Comparison of ENCODE assay signal across 8 cellular contexts in genomic region chr6:44116643-44117382, GRCh38. TPM values are rescaled to one million over a fixed set of nuclear protein-coding genes. Genes with fewer than 3 reads are reported as not detected.
DNase-seq lines count a peak whose midpoint lies in the region; ATAC-seq and TF ChIP-seq lines count a peak whose summit lies in the region.

No MANE protein-coding gene starts in this region.

- H3K4me1 ChIP-seq in BLaER1 (peaks cover 61% of the 10 kb centered on the region), colonic mucosa (peaks cover 11% of the 10 kb centered on the region)

- DNase-seq in MG63, result peak; percentile 82
- no peak for DNase-seq in colonic mucosa
- no peak for DNase-seq in cardiac septum (ENCODE audit: low spot score)
- DNase-seq in SK-N-DZ (ENCODE audit: low spot score), result no peak

- no peaks in the 10 kb centered on the region for H3K9me3 ChIP-seq in BLaER1
- H3K9me3 ChIP-seq in MG63, result no peaks in the 10 kb centered on the region
- H3K9me3 ChIP-seq in colonic mucosa, result no peaks in the 10 kb centered on the region

- ATAC-seq in HG02798 (IDR thresholded peaks at IDR 0.05; ENCODE audit: poor library complexity, unreplicated experiment), result no peak
- no peak for ATAC-seq in GM21529 (IDR thresholded peaks at IDR 0.05; ENCODE audit: unreplicated experiment)

- intact Hi-C loops in colonic mucosa (cut with DNase I) (no loop called here), cardiac septum (cut with DNase I) (no loop called here)

- peaks cover 32% of the 10 kb centered on the region for H3K4me1 Mint-ChIP-seq in nephron

- H3K9ac ChIP-seq in BLaER1 (no peak overlapping the region), colonic mucosa (ENCODE audit: low read depth in 2 of 2, low read length in 2 of 2) (peak overlapping the region in 1 of 2 donors; percentile 46)

- no peaks in the 10 kb centered on the region for H3K9me3 Mint-ChIP-seq in nephron

- no peaks in the 10 kb centered on the region for H3K27me3 ChIP-seq in BLaER1
- H3K27me3 ChIP-seq in MG63, result no peaks in the 10 kb centered on the region
- H3K27me3 ChIP-seq in colonic mucosa, result no peaks in the 10 kb centered on the region

- peaks cover 29% of the 10 kb centered on the region for H3K36me3 Mint-ChIP-seq in nephron (ENCODE audit: low read depth)

- no peak for TF ChIP-seq CTCF in colonic mucosa (IDR thresholded peaks at IDR 0.05)
- TF ChIP-seq CTCF in nephron (IDR thresholded peaks at IDR 0.05; ENCODE audit: unreplicated experiment in 3 of 3), result no peak

- H3K36me3 ChIP-seq in BLaER1 (peaks cover 79% of the 10 kb centered on the region), MG63 (peaks cover 86% of the 10 kb centered on the region), colonic mucosa (peaks cover 7% of the 10 kb centered on the region)

- H3K4me2 ChIP-seq in BLaER1, result peak overlapping the region; percentile 38

- H3K4me3 ChIP-seq in BLaER1 (no peak overlapping the region), MG63 (no peak overlapping the region), colonic mucosa (no peak overlapping the region)

- H4K20me1 ChIP-seq in BLaER1, result peaks cover 98% of the 10 kb centered on the region

- H3K27me3 Mint-ChIP-seq in nephron (ENCODE audit: low read depth), result no peaks in the 10 kb centered on the region

- H3K27ac ChIP-seq in BLaER1 (no peak overlapping the region), colonic mucosa (peak overlapping the region; percentile 21)

- H3K27ac Mint-ChIP-seq in nephron, result peak overlapping the region; percentile 29 to 36 (median 31)

- no peak overlapping the region for H3K4me3 Mint-ChIP-seq in nephron

RNA-seq across cellular contexts. Expression of gene MRPL14, which starts 10.4 kb away (rescaled TPM):
- total RNA-seq in MG63 (2014; rRNA removed; shearing (Covaris generic); ENCODE audit: low replicate concordance), result 362 and 399 TPM in 2 replicates
- total RNA-seq in colonic mucosa (10 to 100 TPM; 72.0 to 77.7 TPM), cardiac septum (36.7 TPM)
- polyA plus RNA-seq in SK-N-DZ (2014; cell fraction: cytosol; rRNA removed), result 148 and 163 TPM in 2 replicates
- polyA plus RNA-seq in SK-N-DZ (2014; cell fraction: nucleus; rRNA removed), result 62.7 and 112 TPM in 2 replicates

RNA-seq across cellular contexts. Expression of gene TMEM63B, which starts 10.5 kb away (rescaled TPM):
- total RNA-seq in MG63 (2014; rRNA removed; shearing (Covaris generic); ENCODE audit: low replicate concordance), result 18.4 and 35.3 TPM in 2 replicates
- total RNA-seq in colonic mucosa (10 to 100 TPM; 74.3 to 95.3 TPM), cardiac septum (39.6 TPM)
- polyA plus RNA-seq in SK-N-DZ (2014; cell fraction: cytosol; rRNA removed), result 19.2 and 19.9 TPM in 2 replicates
- polyA plus RNA-seq in SK-N-DZ (2014; cell fraction: nucleus; rRNA removed), result 29.5 and 38.4 TPM in 2 replicates

RNA-seq across cellular contexts. Expression of gene CAPN11, which starts 41.8 kb away (rescaled TPM):
- total RNA-seq in MG63 (2014; rRNA removed; shearing (Covaris generic); ENCODE audit: low replicate concordance), result not detected in 2 replicates
- 1 to 10 TPM in 1 of 2 donors, not detected in 1; 2.0 TPM for total RNA-seq in colonic mucosa
- total RNA-seq in cardiac septum, result 0.78 TPM
- 0.06 TPM in 1 of 2 replicates, not detected in the other for polyA plus RNA-seq in SK-N-DZ (2014; cell fraction: cytosol; rRNA removed)
- 0.80 and 2.1 TPM in 2 replicates for polyA plus RNA-seq in SK-N-DZ (2014; cell fraction: nucleus; rRNA removed)
